ENCODE assay signal across 27 cellular contexts in the genomic region with DNA sequence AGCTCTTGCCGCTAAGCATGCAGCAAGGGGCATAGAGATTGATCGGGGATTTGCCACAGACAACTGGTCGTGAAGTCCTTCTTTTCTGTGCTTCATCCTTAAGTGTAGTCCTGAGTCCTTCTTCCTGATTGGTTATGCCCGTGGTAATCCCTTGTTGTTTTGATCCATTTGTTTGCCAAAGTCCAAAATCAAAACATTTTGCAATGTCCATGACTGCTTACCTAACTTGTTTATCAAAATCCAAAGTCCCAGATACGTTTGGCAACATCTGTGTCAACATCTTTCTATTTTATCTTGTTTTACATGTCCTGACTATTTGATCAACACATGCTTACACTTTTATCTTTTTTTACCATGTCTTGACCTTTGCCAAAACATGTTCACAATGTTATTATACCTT.
"Had no signal": no experiment of that assay in that cellular context is flagged by ENCODE, and none has a peak within 500 bp of the region (broad histone marks: within the 10 kb centered on the region; RNA-seq: fewer than 3 reads in every experiment).

No MANE protein-coding gene starts in this region.

- H3K36me3 Mint-ChIP-seq: memory B cell; mesothelial cell of epicardium; naive B cell; natural killer cell treated with Interleukin-12 subunit alpha and Interleukin-12 subunit beta and Interleukin-15 and Interleukin-18, amount 100 ng/mL, for 72 hours; stimulated activated effector memory CD8-positive, alpha-beta T cell treated with anti-CD3 and anti-CD28 coated beads, Interleukin-12 subunit alpha, Interleukin-12 subunit beta, amount 100 ng/mL, for 72 hours; type B pancreatic cell had no signal

- H3K27me3 Mint-ChIP-seq: memory B cell; naive B cell; natural killer cell treated with Interleukin-12 subunit alpha and Interleukin-12 subunit beta and Interleukin-15 and Interleukin-18, amount 100 ng/mL, for 72 hours; type B pancreatic cell had no signal

- DNase-seq: dermis blood vessel endothelial cell; effector memory CD4-positive, alpha-beta T cell; glutamatergic neuron; heart right ventricle; hippocampal formation; left cardiac atrium; left ventricle myocardium inferior; mucosa of descending colon; naive B cell; sigmoid colon; stimulated activated CD4-positive, alpha-beta T cell treated with anti-CD3 and anti-CD28 coated beads, Interleukin-2, amount 100 ng/mL, for 24 hours; stimulated activated CD4-positive, alpha-beta T cell treated with anti-CD3 and anti-CD28 coated beads, Interleukin-4, amount 100 ng/mL, for 24 hours; stimulated activated naive CD4-positive, alpha-beta T cell treated with Interleukin-2 at 50 U/mL for 16 hours; stomach; testis; tibial artery had no signal

- H3K27ac ChIP-seq: coronary artery, esophagus muscularis mucosa, heart right ventricle, left ventricle myocardium inferior, prostate gland, right atrium auricular region, sigmoid colon, stomach, testis, tibial artery had no signal

- H3K27me3 ChIP-seq: esophagus muscularis mucosa, heart right ventricle, right atrium auricular region, sigmoid colon, stomach, testis, tibial artery had no signal

- H3K4me1 ChIP-seq: esophagus muscularis mucosa, heart right ventricle, left ventricle myocardium inferior, prostate gland, right atrium auricular region, sigmoid colon, stomach, testis, tibial artery had no signal

- H3K9me3 ChIP-seq: esophagus muscularis mucosa, mucosa of descending colon, prostate gland, right atrium auricular region, sigmoid colon, stomach, testis, tibial artery had no signal

- H3K4me3 ChIP-seq: coronary artery, esophagus muscularis mucosa, heart right ventricle, left ventricle myocardium inferior, lung, mucosa of descending colon, prostate gland, right atrium auricular region, sigmoid colon, stomach, testis, tibial artery had no signal

- H3K36me3 ChIP-seq: esophagus muscularis mucosa, heart right ventricle, left ventricle myocardium inferior, prostate gland, right atrium auricular region, sigmoid colon, stomach, tibial artery had no signal

- ATAC-seq: heart right ventricle; left cardiac atrium; mucosa of descending colon; natural killer cell treated with Interleukin-12 subunit alpha and Interleukin-12 subunit beta and Interleukin-15 and Interleukin-18, amount 100 ng/mL, for 72 hours; stimulated activated effector memory CD8-positive, alpha-beta T cell treated with anti-CD3 and anti-CD28 coated beads, Interleukin-12 subunit alpha, Interleukin-12 subunit beta, amount 100 ng/mL, for 72 hours had no signal

- H3K9me3 Mint-ChIP-seq: type B pancreatic cell had no signal

- H3K27ac Mint-ChIP-seq: mesothelial cell of epicardium; naive B cell; natural killer cell treated with Interleukin-12 subunit alpha and Interleukin-12 subunit beta and Interleukin-15 and Interleukin-18, amount 100 ng/mL, for 72 hours; stimulated activated effector memory CD8-positive, alpha-beta T cell treated with anti-CD3 and anti-CD28 coated beads, Interleukin-12 subunit alpha, Interleukin-12 subunit beta, amount 100 ng/mL, for 72 hours; type B pancreatic cell had no signal

- H3K4me3 Mint-ChIP-seq: memory B cell; mesothelial cell of epicardium; naive B cell; natural killer cell treated with Interleukin-12 subunit alpha and Interleukin-12 subunit beta and Interleukin-15 and Interleukin-18, amount 100 ng/mL, for 72 hours; neural crest cell; stimulated activated effector memory CD8-positive, alpha-beta T cell treated with anti-CD3 and anti-CD28 coated beads, Interleukin-12 subunit alpha, Interleukin-12 subunit beta, amount 100 ng/mL, for 72 hours; type B pancreatic cell had no signal

- H3K4me1 Mint-ChIP-seq: mesothelial cell of epicardium; stimulated activated effector memory CD8-positive, alpha-beta T cell treated with anti-CD3 and anti-CD28 coated beads, Interleukin-12 subunit alpha, Interleukin-12 subunit beta, amount 100 ng/mL, for 72 hours had no signal
